ENCODE assay signal across 9 cellular contexts in the genomic region with DNA sequence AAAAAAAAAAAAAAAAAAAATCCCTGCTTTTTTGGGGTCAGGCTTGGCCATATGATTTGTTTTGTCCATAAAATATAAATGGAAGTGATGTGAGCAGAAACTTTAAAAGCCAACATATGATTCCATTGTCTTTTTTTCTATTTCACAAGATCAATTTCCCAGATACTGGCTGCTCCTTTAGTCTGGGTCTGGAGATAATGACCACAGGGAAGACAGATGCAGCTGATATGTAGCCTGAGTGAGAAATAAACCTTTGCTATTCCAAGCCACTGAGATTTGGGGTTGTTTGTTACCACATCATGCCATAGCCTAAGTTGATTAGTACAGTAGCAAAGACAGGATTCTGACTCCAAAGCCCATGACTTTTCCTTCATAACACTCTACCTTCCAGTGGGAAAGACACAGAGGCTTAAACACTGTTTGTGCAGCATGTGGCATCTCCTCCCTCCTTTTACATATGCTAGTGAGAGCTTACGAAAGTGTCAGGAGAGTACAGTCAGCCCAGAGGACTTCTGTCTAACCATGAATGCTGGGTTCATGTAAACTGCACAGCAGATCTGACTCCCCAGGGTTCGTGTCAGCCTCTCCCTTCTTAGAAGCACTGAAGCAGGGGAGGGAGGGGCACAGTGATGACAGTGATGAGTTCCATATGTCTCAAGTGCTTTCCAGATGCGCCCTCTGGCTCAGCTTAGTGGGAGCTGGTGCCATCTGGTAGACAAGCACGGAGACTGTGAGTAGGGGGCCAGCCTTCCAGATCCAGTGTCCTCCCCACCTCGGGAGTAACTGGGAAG. TPM values are rescaled to one million over a fixed set of nuclear protein-coding genes. Genes with fewer than 3 reads are reported as not detected.
DNase-seq lines count a peak whose midpoint lies in the region.
"Had no signal": no experiment of that assay in that cellular context is flagged by ENCODE, and none has a peak within 500 bp of the region (broad histone marks: within the 10 kb centered on the region; RNA-seq: fewer than 3 reads in every experiment).

No MANE protein-coding gene starts in this region.

- DNase-seq in GM04504 (ENCODE audit: low read depth) (peak; percentile 97), RPMI7951 (ENCODE audit: low read depth) (peak; percentile 99), head of caudate nucleus (peak in 40 of 42 donors; percentile 22 to 81 (median 62)), retina (peak; percentile 46), cerebellar nuclear complex (lab: John Stamatoyannopoulos, UW) (no peak)
- DNase-seq in stimulated activated naive CD4-positive, alpha-beta T cell treated with Interleukin-2 at 50 U/mL for 16 hours (lab: John Stamatoyannopoulos, UW): no peak
- DNase-seq in stimulated activated CD4-positive, alpha-beta T cell treated with anti-CD3 and anti-CD28 coated beads, Interleukin-4, amount 100 ng/mL, for 4 hours: no peak
- no peak for DNase-seq in stimulated activated CD4-positive, alpha-beta T cell treated with anti-CD3 and anti-CD28 coated beads, Interleukin-2, amount 100 ng/mL, for 48 hours
- DNase-seq: natural killer cell had no signal

- intact Hi-C loops in head of caudate nucleus (cut with DNase I): no loop called here

RNA-seq across cellular contexts. Expression of a gene that starts 36.7 kb away (rescaled TPM):
- total RNA-seq in RPMI7951 (2014; rRNA removed; shearing (Covaris generic)): 0.12 TPM in 1 of 2 replicates, not detected in the other
- total RNA-seq: natural killer cell had no signal

Comparison
In these comparisons a context has a peak if more than half of its experiments do, and no peak if none do; other contexts are left out.
1. DNase-seq: peak in GM04504 (single experiment), RPMI7951 (single experiment), head of caudate nucleus (40 of 42) and retina (single experiment); none in stimulated activated naive CD4-positive, alpha-beta T cell treated with Interleukin-2 at 50 U/mL for 16 hours (single experiment), cerebellar nuclear complex (0 of 2), stimulated activated CD4-positive, alpha-beta T cell treated with anti-CD3 and anti-CD28 coated beads, Interleukin-4, amount 100 ng/mL, for 4 hours (0 of 2) and stimulated activated CD4-positive, alpha-beta T cell treated with anti-CD3 and anti-CD28 coated beads, Interleukin-2, amount 100 ng/mL, for 48 hours (0 of 2).